Comparison of ENCODE assay signal across 1 cellular context in the genomic region with DNA sequence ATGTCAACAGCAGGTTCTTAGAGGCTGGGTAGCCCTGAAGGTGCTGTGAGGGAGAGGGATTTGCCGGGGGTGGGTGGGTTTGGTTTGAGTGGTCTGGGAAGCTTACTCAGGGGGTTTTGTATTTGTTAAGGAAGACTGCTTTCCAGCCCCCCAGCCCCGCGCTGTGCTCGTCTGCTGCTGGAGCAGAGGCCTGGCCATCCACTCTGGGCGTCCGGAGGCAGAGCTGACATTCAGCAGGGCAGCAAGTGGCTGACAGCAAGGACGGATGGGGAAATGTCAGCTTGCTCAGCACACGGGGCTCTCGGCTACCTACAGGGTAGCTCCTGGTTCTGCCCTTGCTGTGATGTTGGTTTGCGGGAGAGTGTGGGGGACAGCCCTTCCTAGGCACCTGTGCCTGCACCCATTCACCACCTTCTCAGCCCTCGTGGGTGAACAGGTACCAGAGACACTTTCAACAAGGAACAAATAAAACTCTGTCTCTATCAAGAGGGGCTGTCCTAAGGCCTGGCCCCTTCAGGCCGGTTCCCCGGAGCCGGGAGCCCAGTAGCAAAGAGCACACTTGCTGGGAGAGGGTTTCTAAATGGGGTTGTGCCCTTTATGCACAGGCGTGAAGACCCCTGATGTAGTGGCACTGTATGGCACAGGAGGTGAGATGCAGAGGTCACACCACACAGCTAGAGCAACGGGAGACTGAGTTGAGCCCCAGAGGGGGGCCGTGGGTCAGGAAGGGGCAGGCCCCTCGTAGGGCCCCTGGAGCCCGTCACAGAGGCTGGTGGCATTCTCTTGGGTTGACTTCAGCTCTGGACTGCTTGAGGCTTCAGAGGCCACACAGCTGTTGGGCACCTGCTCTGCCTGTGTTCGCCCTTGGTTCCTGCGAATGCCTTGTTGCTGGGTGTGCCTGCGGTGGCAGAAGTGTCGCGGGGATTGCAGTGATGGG.
TF ChIP-seq lines count a peak whose summit lies in the region.

No MANE protein-coding gene starts in this region.

TF ChIP-seq in A549, 52 proteins besides CTCF, POLR2A, EP300 and RAD21 (continued from another document):
- TF ChIP-seq CEBPB (IDR thresholded peaks at IDR 0.05) (no peak), MAFK (IDR thresholded peaks at IDR 0.05; ENCODE audit: partially characterized antibody) (no peak), RNF2 (IDR thresholded peaks at IDR 0.05; ENCODE audit: borderline replicate concordance, low read depth) (no peak), ZSCAN20 (CRISPR knock-in tag; IDR thresholded peaks at IDR 0.05) (no peak)
- TF ChIP-seq, protein P1, sequence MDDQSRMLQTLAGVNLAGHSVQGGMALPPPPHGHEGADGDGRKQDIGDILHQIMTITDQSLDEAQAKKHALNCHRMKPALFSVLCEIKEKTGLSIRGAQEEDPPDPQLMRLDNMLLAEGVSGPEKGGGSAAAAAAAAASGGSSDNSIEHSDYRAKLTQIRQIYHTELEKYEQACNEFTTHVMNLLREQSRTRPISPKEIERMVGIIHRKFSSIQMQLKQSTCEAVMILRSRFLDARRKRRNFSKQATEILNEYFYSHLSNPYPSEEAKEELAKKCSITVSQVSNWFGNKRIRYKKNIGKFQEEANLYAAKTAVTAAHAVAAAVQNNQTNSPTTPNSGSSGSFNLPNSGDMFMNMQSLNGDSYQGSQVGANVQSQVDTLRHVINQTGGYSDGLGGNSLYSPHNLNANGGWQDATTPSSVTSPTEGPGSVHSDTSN (IDR thresholded peaks at IDR 0.05) = no peak
TF ChIP-seq in A549: peak in this region for 0.
